Comparison of ENCODE assay signal across 1 cellular context in the genomic region with DNA sequence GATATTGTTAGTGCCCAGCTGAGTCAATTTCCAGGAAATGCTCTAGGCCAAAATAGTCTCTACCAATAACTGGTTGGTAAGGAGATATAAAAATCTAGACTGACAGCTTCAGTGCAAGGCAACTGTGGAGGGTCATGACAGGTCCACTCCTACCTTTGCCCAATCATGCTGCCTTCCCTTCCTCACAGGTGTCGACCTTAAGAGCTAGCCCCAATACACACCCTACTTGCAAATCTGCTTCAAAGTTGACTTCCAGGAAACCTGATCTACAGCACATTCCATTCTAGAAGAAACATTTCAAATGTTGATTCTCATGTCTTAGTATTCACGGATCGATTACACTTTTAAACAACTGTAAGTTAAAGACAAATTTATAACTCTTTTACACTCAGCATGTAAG.
TF ChIP-seq lines count a peak whose summit lies in the region.

No MANE protein-coding gene starts in this region.

TF ChIP-seq in HepG2, 621 proteins besides CTCF, POLR2A, EP300 and RAD21:
- TF ChIP-seq MATR3 (CRISPR knock-in tag; IDR thresholded peaks at IDR 0.05) (no peak), ZNF354B (CRISPR knock-in tag; IDR thresholded peaks at IDR 0.05) (no peak), ZNF230 (CRISPR knock-in tag; IDR thresholded peaks at IDR 0.05) (no peak), ZNF672 (CRISPR knock-in tag; IDR thresholded peaks at IDR 0.05) (no peak), ZNF619 (CRISPR knock-in tag; IDR thresholded peaks at IDR 0.05) (no peak), FOXO1 (CRISPR knock-in tag; IDR thresholded peaks at IDR 0.05) (no peak)
- TF ChIP-seq, protein P1, sequence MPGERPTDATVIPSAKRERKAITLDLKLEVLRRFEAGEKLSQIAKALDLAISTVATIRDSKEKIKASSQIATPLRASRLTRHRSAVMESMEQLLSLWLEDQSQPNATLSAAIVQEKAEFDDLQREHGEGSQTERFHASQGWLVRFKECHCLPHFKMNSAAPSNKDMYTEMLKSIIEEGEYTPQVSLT (CRISPR knock-in tag; IDR thresholded peaks at IDR 0.05; ENCODE audit: borderline replicate concordance, low read depth) = no peak
- TF ChIP-seq, protein P2, sequence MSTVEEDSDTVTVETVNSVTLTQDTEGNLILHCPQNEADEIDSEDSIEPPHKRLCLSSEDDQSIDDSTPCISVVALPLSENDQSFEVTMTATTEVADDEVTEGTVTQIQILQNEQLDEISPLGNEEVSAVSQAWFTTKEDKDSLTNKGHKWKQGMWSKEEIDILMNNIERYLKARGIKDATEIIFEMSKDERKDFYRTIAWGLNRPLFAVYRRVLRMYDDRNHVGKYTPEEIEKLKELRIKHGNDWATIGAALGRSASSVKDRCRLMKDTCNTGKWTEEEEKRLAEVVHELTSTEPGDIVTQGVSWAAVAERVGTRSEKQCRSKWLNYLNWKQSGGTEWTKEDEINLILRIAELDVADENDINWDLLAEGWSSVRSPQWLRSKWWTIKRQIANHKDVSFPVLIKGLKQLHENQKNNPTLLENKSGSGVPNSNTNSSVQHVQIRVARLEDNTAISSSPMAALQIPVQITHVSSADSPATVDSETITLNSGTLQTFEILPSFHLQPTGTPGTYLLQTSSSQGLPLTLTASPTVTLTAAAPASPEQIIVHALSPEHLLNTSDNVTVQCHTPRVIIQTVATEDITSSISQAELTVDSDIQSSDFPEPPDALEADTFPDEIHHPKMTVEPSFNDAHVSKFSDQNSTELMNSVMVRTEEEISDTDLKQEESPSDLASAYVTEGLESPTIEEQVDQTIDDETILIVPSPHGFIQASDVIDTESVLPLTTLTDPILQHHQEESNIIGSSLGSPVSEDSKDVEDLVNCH (CRISPR knock-in tag; IDR thresholded peaks at IDR 0.05) = no peak
